28 cellular contexts compared by ENCODE assay signal in the genomic region with DNA sequence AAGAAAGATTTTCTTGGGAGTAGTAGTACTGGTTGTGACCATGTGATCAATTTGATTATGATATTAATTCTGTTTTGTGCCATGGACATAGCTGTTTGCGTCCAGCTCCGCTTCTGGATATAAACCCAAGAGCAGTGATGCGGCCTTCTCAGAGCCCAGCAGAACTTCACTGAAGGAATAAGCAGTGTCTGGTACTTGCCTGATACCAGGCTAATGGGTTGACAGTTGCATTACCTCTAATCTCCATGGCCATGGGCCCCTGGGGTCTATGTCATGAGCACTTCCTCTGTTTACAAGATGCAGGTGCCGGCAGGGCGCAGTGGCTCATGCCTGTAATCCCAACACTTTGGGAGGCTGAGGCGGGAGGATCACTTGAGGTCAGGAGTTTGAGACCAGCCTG. TPM values are rescaled to one million over a fixed set of nuclear protein-coding genes. Genes with fewer than 3 reads are reported as not detected.
"Had no signal": no experiment of that assay in that cellular context is flagged by ENCODE, and none has a peak within 500 bp of the region (broad histone marks: within the 10 kb centered on the region; RNA-seq: fewer than 3 reads in every experiment).

No MANE protein-coding gene starts in this region.

- H3K4me1 ChIP-seq: foreskin keratinocyte had no signal

- ATAC-seq: esophagus mucosa; foreskin keratinocyte; gastroesophageal sphincter; heart left ventricle; left lung; naive thymus-derived CD8-positive, alpha-beta T cell; psoas muscle; right lobe of liver had no signal

- H3K27ac Mint-ChIP-seq: dendritic cell treated with granulocyte-macrophage colony-stimulating factor and Interleukin-4, amounts not matched to agents 40 ng/mL and 50 ng/mL, for 4 days; endodermal cell; nephron progenitor cell had no signal

- DNase-seq: effector CD8-positive, alpha-beta T cell; endodermal cell; foreskin keratinocyte; heart left ventricle; kidney; left lung; mammary epithelial cell; mesendoderm; naive thymus-derived CD8-positive, alpha-beta T cell; nephron progenitor cell; nucleus accumbens; psoas muscle; right lobe of liver; small intestine; stimulated activated CD4-positive, alpha-beta T cell treated with anti-CD3 and anti-CD28 coated beads, Interleukin-12 subunit alpha, Interleukin-12 subunit beta, amount 100 ng/mL, for 4 hours; stimulated activated CD4-positive, alpha-beta T cell treated with anti-CD3 and anti-CD28 coated beads, Interleukin-1b, Interleukin-23, amount 100 ng/mL, for 48 hours; stimulated activated CD4-positive, alpha-beta T cell treated with anti-CD3 and anti-CD28 coated beads, Interleukin-4, amount 100 ng/mL, for 1 hour; stimulated activated CD8-positive, alpha-beta memory T cell treated with anti-CD3 and anti-CD28 coated beads, Interleukin-4, amount 100 ng/mL, for 48 hours; stimulated activated naive CD4-positive, alpha-beta T cell treated with Interleukin-2 at 50 U/mL for 16 hours; stomach; thyroid gland; trophoblast cell had no signal

- H3K27me3 ChIP-seq: gastroesophageal sphincter, hepatocyte, ovary, right lobe of liver, thyroid gland had no signal

- H3K9me3 ChIP-seq: gastroesophageal sphincter, heart left ventricle, left lung, ovary, psoas muscle, right lobe of liver, stomach, thyroid gland had no signal

- H3K36me3 ChIP-seq: gastroesophageal sphincter, heart left ventricle, ovary, right lobe of liver, stomach had no signal

- H3K27ac ChIP-seq: epithelial cell of prostate, foreskin keratinocyte, gastroesophageal sphincter, heart left ventricle, hepatocyte, left lung, ovary, psoas muscle, right lobe of liver, stomach, thyroid gland had no signal

- H3K4me3 ChIP-seq: gastroesophageal sphincter, heart left ventricle, hepatocyte, left lung, ovary, psoas muscle, right lobe of liver, stomach, thyroid gland had no signal

- H3K36me3 Mint-ChIP-seq: naive thymus-derived CD8-positive, alpha-beta T cell had no signal

- H3K4me3 Mint-ChIP-seq: dendritic cell treated with granulocyte-macrophage colony-stimulating factor and Interleukin-4, amounts not matched to agents 40 ng/mL and 50 ng/mL, for 4 days; endodermal cell; naive thymus-derived CD8-positive, alpha-beta T cell; nephron progenitor cell had no signal

- H3K9me3 Mint-ChIP-seq: dendritic cell treated with granulocyte-macrophage colony-stimulating factor and Interleukin-4, amounts not matched to agents 40 ng/mL and 50 ng/mL, for 4 days; endodermal cell; naive thymus-derived CD8-positive, alpha-beta T cell; nephron progenitor cell had no signal

RNA-seq across cellular contexts. Expression of a gene that starts 36.3 kb away (rescaled TPM):
- total RNA-seq: naive thymus-derived CD8-positive, alpha-beta T cell had no signal
